1 cellular context compared by ENCODE assay signal in the genomic region with DNA sequence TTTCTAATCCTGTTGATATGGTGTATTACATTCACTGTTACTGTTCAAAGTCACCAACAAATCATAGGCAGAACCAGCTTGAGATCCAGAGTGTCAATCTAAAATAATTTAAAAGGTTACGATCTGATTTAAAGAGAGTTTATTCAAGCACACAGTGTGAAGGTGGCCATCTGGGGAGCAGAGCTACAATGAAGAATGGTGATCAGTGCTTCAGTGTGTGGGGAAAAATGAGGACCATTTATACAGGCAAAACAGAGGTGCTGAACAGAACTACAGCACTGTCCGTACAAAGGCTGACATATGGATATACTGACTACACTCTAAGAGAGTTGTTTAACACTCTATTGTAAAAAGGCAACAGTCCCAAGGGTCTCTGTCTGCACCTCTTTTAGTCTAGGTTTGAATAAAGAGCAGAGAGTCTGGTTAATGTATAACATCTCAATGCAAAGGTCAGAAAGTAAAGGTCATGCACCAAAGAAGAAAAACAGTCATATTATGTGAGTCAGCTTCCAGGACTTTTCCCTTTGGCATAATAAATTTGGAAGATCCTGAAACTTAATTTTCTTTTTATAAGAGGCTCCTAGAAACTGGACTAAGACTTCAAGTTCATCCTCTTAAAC.
TF ChIP-seq lines count a peak whose summit lies in the region.

No MANE protein-coding gene starts in this region.

TF ChIP-seq in HepG2, 621 proteins besides CTCF, POLR2A, EP300 and RAD21 (continued from another document and continues in another):
- no peak for TF ChIP-seq ZNF670 (CRISPR knock-in tag; IDR thresholded peaks at IDR 0.05; ENCODE audit: borderline replicate concordance)
- no peak for TF ChIP-seq IRF9 (CRISPR knock-in tag; IDR thresholded peaks at IDR 0.05; ENCODE audit: borderline replicate concordance)
- TF ChIP-seq KLF15 (CRISPR knock-in tag; IDR thresholded peaks at IDR 0.05; ENCODE audit: borderline replicate concordance) = no peak
- TF ChIP-seq KDM6A (CRISPR knock-in tag; IDR thresholded peaks at IDR 0.05; ENCODE audit: low read depth) = peak; percentile 85
- TF ChIP-seq ZNF263 (CRISPR knock-in tag; IDR thresholded peaks at IDR 0.05) = no peak
- TF ChIP-seq MAFK (conservative IDR thresholded peaks at IDR 0.05 in 1 of 2, IDR thresholded peaks at IDR 0.05 in 1 of 2; ENCODE audit: low read length in 2 of 2) = no peak
- TF ChIP-seq ZMYM3 (CRISPR knock-in tag; IDR thresholded peaks at IDR 0.05) = 0 out of 2 replicates have a peak, but pooled peaks have one; percentile 25
- peak; percentile 26; the same call in 1 of the 2 replicates for TF ChIP-seq ZMYM4 (CRISPR knock-in tag; IDR thresholded peaks at IDR 0.05)
- TF ChIP-seq, protein P1, sequence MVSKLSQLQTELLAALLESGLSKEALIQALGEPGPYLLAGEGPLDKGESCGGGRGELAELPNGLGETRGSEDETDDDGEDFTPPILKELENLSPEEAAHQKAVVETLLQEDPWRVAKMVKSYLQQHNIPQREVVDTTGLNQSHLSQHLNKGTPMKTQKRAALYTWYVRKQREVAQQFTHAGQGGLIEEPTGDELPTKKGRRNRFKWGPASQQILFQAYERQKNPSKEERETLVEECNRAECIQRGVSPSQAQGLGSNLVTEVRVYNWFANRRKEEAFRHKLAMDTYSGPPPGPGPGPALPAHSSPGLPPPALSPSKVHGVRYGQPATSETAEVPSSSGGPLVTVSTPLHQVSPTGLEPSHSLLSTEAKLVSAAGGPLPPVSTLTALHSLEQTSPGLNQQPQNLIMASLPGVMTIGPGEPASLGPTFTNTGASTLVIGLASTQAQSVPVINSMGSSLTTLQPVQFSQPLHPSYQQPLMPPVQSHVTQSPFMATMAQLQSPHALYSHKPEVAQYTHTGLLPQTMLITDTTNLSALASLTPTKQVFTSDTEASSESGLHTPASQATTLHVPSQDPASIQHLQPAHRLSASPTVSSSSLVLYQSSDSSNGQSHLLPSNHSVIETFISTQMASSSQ (IDR thresholded peaks at IDR 0.05; ENCODE audit: low read depth) = peak; percentile 94
- TF ChIP-seq, protein P1 (CRISPR knock-in tag; IDR thresholded peaks at IDR 0.05; ENCODE audit: borderline replicate concordance) = peak; percentile 98
- TF ChIP-seq SIX1 (CRISPR knock-in tag; IDR thresholded peaks at IDR 0.05; ENCODE audit: borderline replicate concordance) = 0 out of 2 replicates have a peak, but pooled peaks have one; percentile 36
- TF ChIP-seq PRMT3 (CRISPR knock-in tag; IDR thresholded peaks at IDR 0.05; ENCODE audit: borderline replicate concordance, low read depth) = no peak
- TF ChIP-seq NR2C2 (CRISPR knock-in tag; IDR thresholded peaks at IDR 0.05; ENCODE audit: borderline replicate concordance) = peak; percentile 57
- TF ChIP-seq ZNF354B (CRISPR knock-in tag; IDR thresholded peaks at IDR 0.05) = no peak
- peak; percentile 89 for TF ChIP-seq RARA (CRISPR knock-in tag; IDR thresholded peaks at IDR 0.05)
- TF ChIP-seq HNRNPUL1 (IDR thresholded peaks at IDR 0.05; ENCODE audit: low read depth, low read length) = peak; percentile 95
- TF ChIP-seq RXRB (CRISPR knock-in tag; IDR thresholded peaks at IDR 0.05; ENCODE audit: borderline replicate concordance) = peak; percentile 92
- TF ChIP-seq ZNF44 (CRISPR knock-in tag; IDR thresholded peaks at IDR 0.05) = no peak
- no peak for TF ChIP-seq BCL3 (CRISPR knock-in tag; IDR thresholded peaks at IDR 0.05)
- TF ChIP-seq ZNF792 (CRISPR knock-in tag; IDR thresholded peaks at IDR 0.05) = no peak
- TF ChIP-seq, protein P2, sequence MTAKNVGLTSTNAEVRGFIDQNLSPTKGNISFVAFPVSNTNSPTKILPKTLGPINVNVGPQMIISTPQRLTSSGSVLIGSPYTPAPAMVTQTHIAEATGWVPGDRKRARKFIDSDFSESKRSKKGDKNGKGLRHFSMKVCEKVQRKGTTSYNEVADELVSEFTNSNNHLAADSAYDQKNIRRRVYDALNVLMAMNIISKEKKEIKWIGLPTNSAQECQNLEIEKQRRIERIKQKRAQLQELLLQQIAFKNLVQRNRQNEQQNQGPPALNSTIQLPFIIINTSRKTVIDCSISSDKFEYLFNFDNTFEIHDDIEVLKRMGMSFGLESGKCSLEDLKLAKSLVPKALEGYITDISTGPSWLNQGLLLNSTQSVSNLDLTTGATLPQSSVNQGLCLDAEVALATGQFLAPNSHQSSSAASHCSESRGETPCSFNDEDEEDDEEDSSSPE (CRISPR knock-in tag; IDR thresholded peaks at IDR 0.05) = no peak
- TF ChIP-seq ZIK1 (CRISPR knock-in tag; IDR thresholded peaks at IDR 0.05; ENCODE audit: borderline replicate concordance, low read depth) = no peak
- no peak for TF ChIP-seq PAF1 (CRISPR knock-in tag; IDR thresholded peaks at IDR 0.05)
- TF ChIP-seq POGZ (CRISPR knock-in tag; IDR thresholded peaks at IDR 0.05) = peak; percentile 4; the same call in 1 of the 2 replicates
- peak; percentile 70; the same call in 1 of the 2 replicates for TF ChIP-seq ZGPAT (CRISPR knock-in tag; IDR thresholded peaks at IDR 0.05)
- no peak for TF ChIP-seq ZNF230 (CRISPR knock-in tag; IDR thresholded peaks at IDR 0.05)
- TF ChIP-seq ZNF598 (CRISPR knock-in tag; IDR thresholded peaks at IDR 0.05; ENCODE audit: borderline replicate concordance) = no peak
- TF ChIP-seq ZNF33B (CRISPR knock-in tag; IDR thresholded peaks at IDR 0.05) = no peak
- peak; percentile 30; the same call in 1 of the 2 replicates for TF ChIP-seq NFKBIZ (CRISPR knock-in tag; IDR thresholded peaks at IDR 0.05)
- no peak for TF ChIP-seq SUZ12 (IDR thresholded peaks at IDR 0.05; ENCODE audit: low read depth, low read length)
- TF ChIP-seq JARID2 (CRISPR knock-in tag; IDR thresholded peaks at IDR 0.05; ENCODE audit: insufficient replicate concordance) = no peak
- peak; percentile 20; the same call in 1 of the 2 replicates for TF ChIP-seq ATF3 (CRISPR knock-in tag; IDR thresholded peaks at IDR 0.05)
- no peak for TF ChIP-seq ZNF549 (CRISPR knock-in tag; IDR thresholded peaks at IDR 0.05)
- no peak for TF ChIP-seq ZNF24 (IDR thresholded peaks at IDR 0.05)
- TF ChIP-seq, protein P3, sequence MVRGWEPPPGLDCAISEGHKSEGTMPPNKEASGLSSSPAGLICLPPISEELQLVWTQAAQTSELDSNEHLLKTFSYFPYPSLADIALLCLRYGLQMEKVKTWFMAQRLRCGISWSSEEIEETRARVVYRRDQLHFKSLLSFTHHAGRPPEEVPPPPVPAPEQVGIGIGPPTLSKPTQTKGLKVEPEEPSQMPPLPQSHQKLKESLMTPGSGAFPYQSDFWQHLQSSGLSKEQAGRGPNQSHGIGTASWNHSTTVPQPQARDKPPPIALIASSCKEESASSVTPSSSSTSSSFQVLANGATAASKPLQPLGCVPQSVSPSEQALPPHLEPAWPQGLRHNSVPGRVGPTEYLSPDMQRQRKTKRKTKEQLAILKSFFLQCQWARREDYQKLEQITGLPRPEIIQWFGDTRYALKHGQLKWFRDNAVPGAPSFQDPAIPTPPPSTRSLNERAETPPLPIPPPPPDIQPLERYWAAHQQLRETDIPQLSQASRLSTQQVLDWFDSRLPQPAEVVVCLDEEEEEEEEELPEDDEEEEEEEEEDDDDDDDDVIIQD (CRISPR knock-in tag; IDR thresholded peaks at IDR 0.05; ENCODE audit: low read depth) = peak; percentile 45; the same call in 1 of the 2 replicates
- peak; percentile 83 for TF ChIP-seq HNF4G (IDR thresholded peaks at IDR 0.05; ENCODE audit: borderline replicate concordance, low read depth, low read length)
- 0 out of 2 replicates have a peak, but pooled peaks have one; percentile 16 for TF ChIP-seq HNF4G (CRISPR knock-in tag; IDR thresholded peaks at IDR 0.05; ENCODE audit: borderline replicate concordance, low read depth)
- TF ChIP-seq ZBED4 (CRISPR knock-in tag; IDR thresholded peaks at IDR 0.05; ENCODE audit: borderline replicate concordance) = peak; percentile 26; the same call in 1 of the 2 replicates
- TF ChIP-seq ZNF18 (CRISPR knock-in tag; IDR thresholded peaks at IDR 0.05; ENCODE audit: insufficient replicate concordance) = no peak
- TF ChIP-seq ZNF558 (CRISPR knock-in tag; IDR thresholded peaks at IDR 0.05; ENCODE audit: borderline replicate concordance) = no peak
